17 cellular contexts compared by ENCODE assay signal in the genomic region with DNA sequence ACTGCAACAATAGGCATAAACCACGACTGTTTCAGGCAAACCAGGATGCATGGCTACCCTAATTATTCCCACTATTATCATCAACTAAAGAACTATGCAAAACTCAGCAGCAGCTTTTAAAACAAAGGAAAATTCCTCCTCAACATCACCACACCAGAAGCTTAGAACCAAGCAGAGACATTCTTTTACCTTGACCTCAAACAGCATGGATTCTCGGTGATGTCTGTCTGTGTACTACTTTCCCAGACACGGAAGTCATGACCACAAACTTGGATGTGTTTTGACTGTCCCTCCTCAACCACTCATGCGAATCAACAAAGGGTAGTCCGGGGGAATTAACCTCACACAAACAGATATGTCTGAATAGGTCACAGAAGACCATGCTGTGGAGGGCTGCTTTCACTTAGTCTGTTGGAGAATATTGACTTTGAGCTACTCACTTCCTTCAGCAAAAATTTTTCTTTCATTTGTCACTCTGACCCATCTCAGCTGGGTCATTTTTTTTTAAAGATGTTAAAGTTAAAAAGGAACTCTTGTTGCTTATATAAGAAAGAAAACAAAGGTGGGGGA.
DNase-seq lines count a peak whose midpoint lies in the region; ATAC-seq, FAIRE-seq and TF ChIP-seq lines count a peak whose summit lies in the region.
"Had no signal": no experiment of that assay in that cellular context is flagged by ENCODE, and none has a peak within 500 bp of the region (broad histone marks: within the 10 kb centered on the region; RNA-seq: fewer than 3 reads in every experiment).

No MANE protein-coding gene starts in this region.

- TF ChIP-seq POLR2A in lower leg skin (IDR thresholded peaks at IDR 0.05): no peak

- no peaks in the 10 kb centered on the region for H3K9me3 ChIP-seq in effector memory CD4-positive, alpha-beta T cell (ENCODE audit: control insufficient read depth, low read length)
- H3K9me3 ChIP-seq: gastrocnemius medialis, SJCRH30 had no signal

- peak; percentile 100 for FAIRE-seq in RCC 7860 (lab: Jason Lieb, UNC)

- no peak overlapping the region for H3K27ac ChIP-seq in effector memory CD4-positive, alpha-beta T cell (ENCODE audit: insufficient read depth, low read length, poor library complexity, severe bottlenecking)
- H3K27ac ChIP-seq: gastrocnemius medialis, SJCRH30, skin epidermis had no signal

- 68 to 74% methylated on average over 5 of the region's 5 CpGs for WGBS in lower leg skin, 2 donors

- no peak overlapping the region for H3K4me3 ChIP-seq in epithelial cell of proximal tubule (ENCODE audit: low read depth, low read length)
- no peak overlapping the region for H3K4me3 ChIP-seq in effector memory CD4-positive, alpha-beta T cell (ENCODE audit: insufficient read depth, low read depth, low read length, poor library complexity, severe bottlenecking)
- no peak overlapping the region for H3K4me3 ChIP-seq in lower leg skin (ENCODE audit: low read depth, poor library complexity, severe bottlenecking)
- H3K4me3 ChIP-seq: gastrocnemius medialis, SJCRH30, skin epidermis had no signal

- intact Hi-C loops in lower leg skin (cut with DNase I; ENCODE audit: low total_unique reads): no loop called here

- ATAC-seq in GM19397 (IDR thresholded peaks at IDR 0.05; ENCODE audit: unreplicated experiment): peak; percentile 59
- ATAC-seq: gastrocnemius medialis; left cardiac atrium; naive thymus-derived CD8-positive, alpha-beta T cell had no signal

- no peaks in the 10 kb centered on the region for H3K27me3 ChIP-seq in effector memory CD4-positive, alpha-beta T cell (replicated peaks; ENCODE audit: control insufficient read depth, insufficient read depth, low read length, poor library complexity, severe bottlenecking)
- H3K27me3 ChIP-seq: gastrocnemius medialis, SJCRH30 had no signal

- H3K4me1 ChIP-seq in effector memory CD4-positive, alpha-beta T cell (ENCODE audit: control insufficient read depth, insufficient read depth, low read length, poor library complexity, severe bottlenecking): no peaks in the 10 kb centered on the region
- H3K4me1 ChIP-seq: gastrocnemius medialis, SJCRH30 had no signal

- H3K36me3 ChIP-seq in effector memory CD4-positive, alpha-beta T cell (ENCODE audit: control insufficient read depth, insufficient read depth, low read length): no peaks in the 10 kb centered on the region
- H3K36me3 ChIP-seq: gastrocnemius medialis, SJCRH30 had no signal

- TF ChIP-seq CTCF in epithelial cell of proximal tubule (conservative IDR thresholded peaks at IDR 0.05; ENCODE audit: low read depth, low read length) (no peak), lower leg skin (IDR thresholded peaks at IDR 0.05) (no peak)

- DNase-seq in RCC 7860 (ENCODE audit: low spot score) (peak; percentile 100), epithelial cell of proximal tubule (ENCODE audit: low read depth) (peak; percentile 59), pulmonary artery endothelial cell (ENCODE audit: low read depth, low spot score) (peak; percentile 4), activated gamma-delta T cell treated with Interleukin-2 at 50 U/mL for 16 hours (no peak), NCI-H146 (lab: John Stamatoyannopoulos, UW) (no peak), lower leg skin (ENCODE audit: low spot score in 2 of 2) (no peak)
- DNase-seq in effector memory CD4-positive, alpha-beta T cell: no peak
- DNase-seq: activated naive CD4-positive, alpha-beta T cell treated with anti-CD3 and anti-CD28 coated beads for 36 hours; CD4-positive, alpha-beta memory T cell; gastrocnemius medialis; GF-D8; left cardiac atrium; naive thymus-derived CD8-positive, alpha-beta T cell; NCI-H526 treated with DMSO at 0.1 percent for 48 hours had no signal

Comparison
In these comparisons a context has a peak if more than half of its experiments do, and no peak if none do; other contexts are left out.
1. DNase-seq: peak in RCC 7860 (single experiment), epithelial cell of proximal tubule (single experiment) and pulmonary artery endothelial cell (single experiment); none in activated gamma-delta T cell treated with Interleukin-2 at 50 U/mL for 16 hours (single experiment), effector memory CD4-positive, alpha-beta T cell (0 of 3), NCI-H146 (single experiment) and lower leg skin (0 of 2).